Comparison of ENCODE assay signal across 2 cellular contexts in genomic region chr19:4647676-4648644, GRCh38.
TF ChIP-seq lines count a peak whose summit lies in the region.

No MANE protein-coding gene starts in this region.

TF ChIP-seq in IMR-90, 13 proteins besides CTCF, POLR2A, EP300 and RAD21:
- no peak for TF ChIP-seq MXI1 (IDR thresholded peaks at IDR 0.05; ENCODE audit: borderline replicate concordance, low read depth, low read length)
- TF ChIP-seq CEBPB (IDR thresholded peaks at IDR 0.05; ENCODE audit: low read depth, low read length) = no peak
- TF ChIP-seq MAFK (IDR thresholded peaks at IDR 0.05; ENCODE audit: low read depth, low read length) = no peak
- TF ChIP-seq SMC3 (IDR thresholded peaks at IDR 0.05; ENCODE audit: low read depth, low read length) = no peak
- no peak for TF ChIP-seq NFE2L2 (IDR thresholded peaks at IDR 0.05; ENCODE audit: low read depth, low read length)
- no peak for TF ChIP-seq RFX5 (IDR thresholded peaks at IDR 0.05; ENCODE audit: low read depth, low read length)
- no peak for TF ChIP-seq FOS (IDR thresholded peaks at IDR 0.05; ENCODE audit: low read depth, low read length)
- TF ChIP-seq USF2 (IDR thresholded peaks at IDR 0.05; ENCODE audit: low read depth, low read length) = no peak
- TF ChIP-seq, protein P1, sequence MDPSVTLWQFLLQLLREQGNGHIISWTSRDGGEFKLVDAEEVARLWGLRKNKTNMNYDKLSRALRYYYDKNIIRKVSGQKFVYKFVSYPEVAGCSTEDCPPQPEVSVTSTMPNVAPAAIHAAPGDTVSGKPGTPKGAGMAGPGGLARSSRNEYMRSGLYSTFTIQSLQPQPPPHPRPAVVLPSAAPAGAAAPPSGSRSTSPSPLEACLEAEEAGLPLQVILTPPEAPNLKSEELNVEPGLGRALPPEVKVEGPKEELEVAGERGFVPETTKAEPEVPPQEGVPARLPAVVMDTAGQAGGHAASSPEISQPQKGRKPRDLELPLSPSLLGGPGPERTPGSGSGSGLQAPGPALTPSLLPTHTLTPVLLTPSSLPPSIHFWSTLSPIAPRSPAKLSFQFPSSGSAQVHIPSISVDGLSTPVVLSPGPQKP (IDR thresholded peaks at IDR 0.05; ENCODE audit: borderline replicate concordance, low read depth, low read length) = no peak
- TF ChIP-seq BHLHE40 (IDR thresholded peaks at IDR 0.05; ENCODE audit: low read depth, low read length) = no peak
- no peak for TF ChIP-seq RCOR1 (IDR thresholded peaks at IDR 0.05; ENCODE audit: insufficient replicate concordance, low read length)
- no peak for TF ChIP-seq CHD1 (IDR thresholded peaks at IDR 0.05; ENCODE audit: low read depth, low read length)
- TF ChIP-seq MAZ (IDR thresholded peaks at IDR 0.05; ENCODE audit: borderline replicate concordance, low read depth, low read length) = no peak

TF ChIP-seq in HepG2, 621 proteins besides CTCF, POLR2A, EP300 and RAD21:
- TF ChIP-seq ZNF121 (CRISPR knock-in tag; IDR thresholded peaks at IDR 0.05) (0 out of 2 replicates have a peak, but pooled peaks have one; percentile 51), AGO2 (optimal IDR thresholded peaks at IDR 0.05; ENCODE audit: low read depth, low read length) (peak; percentile 27), DPF2 (CRISPR knock-in tag; IDR thresholded peaks at IDR 0.05; ENCODE audit: borderline replicate concordance, low read depth) (no peak), ZBTB20 (CRISPR knock-in tag; IDR thresholded peaks at IDR 0.05; ENCODE audit: borderline replicate concordance, low read depth) (no peak)
TF ChIP-seq in HepG2: peak in this region for 2.
